Comparison of ENCODE assay signal across 7 cellular contexts in the genomic region with DNA sequence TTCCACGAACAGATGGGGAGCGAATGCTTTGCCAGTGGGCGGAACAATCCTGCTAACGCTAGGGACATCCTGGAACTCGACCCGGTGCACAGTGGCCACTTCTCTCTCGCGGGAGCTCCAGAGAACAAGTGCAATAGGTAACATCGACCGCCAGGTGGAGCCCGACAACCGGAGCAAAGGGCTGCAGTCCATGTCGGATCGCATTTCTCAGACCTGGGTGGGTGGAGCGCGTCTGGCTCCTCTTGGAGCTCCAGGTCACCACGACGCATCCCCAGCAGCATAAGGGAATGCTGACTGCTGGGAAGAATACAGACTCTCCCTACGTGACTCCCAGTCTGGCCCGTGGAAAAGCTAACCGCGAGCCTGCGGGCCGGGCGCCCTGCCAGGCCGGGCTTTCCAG.
DNase-seq lines count a peak whose midpoint lies in the region; ATAC-seq, FAIRE-seq and TF ChIP-seq lines count a peak whose summit lies in the region.
"Not testable (repeated sequence)": the region's sequence is repeated elsewhere in the genome, so short reads cannot be mapped to it uniquely, and the experiment has no call there.

No MANE protein-coding gene starts in this region.

- H3K9me3 Mint-ChIP-seq in activated CD8-positive, alpha-beta T cell treated with anti-CD3 and anti-CD28 coated beads for 36 hours: not testable (repeated sequence)

- H3K9ac ChIP-seq in endothelial cell of umbilical vein (replicated peaks; ENCODE audit: extremely low read depth, insufficient read depth, low read length): not testable (repeated sequence)

- not testable (repeated sequence) for TF ChIP-seq CTCF in activated CD8-positive, alpha-beta T cell treated with anti-CD3 and anti-CD28 coated beads for 36 hours (IDR thresholded peaks at IDR 0.05); endothelial cell of umbilical vein (IDR thresholded peaks at IDR 0.05; ENCODE audit: extremely low read depth in 1 of 2, insufficient read depth in 1 of 2, low read depth in 1 of 2, low read length in 2 of 2)

- not testable (repeated sequence) for DNase-seq in activated CD8-positive, alpha-beta T cell treated with anti-CD3 and anti-CD28 coated beads for 36 hours; endothelial cell of umbilical vein (ENCODE audit: low read depth, low spot score); left lobe of liver (ENCODE audit: low spot score)

- POLR2A ChIA-PET in activated CD8-positive, alpha-beta T cell treated with anti-CD3 and anti-CD28 coated beads for 36 hours (lab: Charles Lee); endothelial cell of umbilical vein (lab: Charles Lee): not testable (repeated sequence)

- not testable (repeated sequence) for H3K4me1 Mint-ChIP-seq in activated CD8-positive, alpha-beta T cell treated with anti-CD3 and anti-CD28 coated beads for 36 hours (ENCODE audit: low read depth)

- not testable (repeated sequence) for H4K20me1 ChIP-seq in endothelial cell of umbilical vein (replicated peaks; ENCODE audit: control insufficient read depth, extremely low read depth, insufficient read depth, low read length)

- not testable (repeated sequence) for H3K4me3 ChIP-seq in endothelial cell of umbilical vein (replicated peaks in 1 of 3; ENCODE audit: insufficient read depth in 1 of 3, low read depth in 1 of 3, low read length in 3 of 3)

- H3K9me1 ChIP-seq in endothelial cell of umbilical vein (replicated peaks; ENCODE audit: control insufficient read depth, extremely low read depth, insufficient read depth, low read length): not testable (repeated sequence)

- peak; percentile 70 for FAIRE-seq in endothelial cell of umbilical vein (lab: Jason Lieb, UNC)

- not testable (repeated sequence) for H2AFZ ChIP-seq in endothelial cell of umbilical vein (ENCODE audit: low read depth, low read length)

- H3K4me2 ChIP-seq in endothelial cell of umbilical vein (ENCODE audit: insufficient read depth, low read length): not testable (repeated sequence)

- H3K4me3 Mint-ChIP-seq in activated CD8-positive, alpha-beta T cell treated with anti-CD3 and anti-CD28 coated beads for 36 hours: not testable (repeated sequence)

- H3K9me3 ChIP-seq in endothelial cell of umbilical vein (replicated peaks; ENCODE audit: control insufficient read depth, insufficient read depth, low read length): not testable (repeated sequence)

- not testable (repeated sequence) for H3K27me3 ChIP-seq in endothelial cell of umbilical vein (ENCODE audit: control insufficient read depth in 2 of 2, insufficient read depth in 2 of 2, low read length in 2 of 2)

- BruUV-seq in endothelial cell of umbilical vein (replicated peaks; lab: Mats Ljungman, UMichigan): not testable (repeated sequence)

- dilution Hi-C loops in endothelial cell of umbilical vein (cut with MboI; ENCODE audit: extremely low pct_ligation_motif_present, low sequenced_read_pairs): not testable (repeated sequence)

- not testable (repeated sequence) for H3K4me1 ChIP-seq in endothelial cell of umbilical vein (ENCODE audit: control insufficient read depth, extremely low read depth, insufficient read depth, low read length)

- intact Hi-C loops in activated CD8-positive, alpha-beta T cell treated with anti-CD3 and anti-CD28 coated beads for 36 hours (cut with micrococcal nuclease); endothelial cell of umbilical vein (cut with micrococcal nuclease): not testable (repeated sequence)

- not testable (repeated sequence) for H3K27me3 Mint-ChIP-seq in activated CD8-positive, alpha-beta T cell treated with anti-CD3 and anti-CD28 coated beads for 36 hours

- H3K27ac ChIP-seq in endothelial cell of umbilical vein (ENCODE audit: insufficient read depth, low read depth, low read length): not testable (repeated sequence)

- not testable (repeated sequence) for H3K36me3 ChIP-seq in endothelial cell of umbilical vein (ENCODE audit: control insufficient read depth in 2 of 2, extremely low read depth in 1 of 2, insufficient read depth in 2 of 2, low read length in 2 of 2)

- H3K36me3 Mint-ChIP-seq in activated CD8-positive, alpha-beta T cell treated with anti-CD3 and anti-CD28 coated beads for 36 hours (ENCODE audit: low read depth): not testable (repeated sequence)

- CTCF ChIA-PET in activated CD8-positive, alpha-beta T cell treated with anti-CD3 and anti-CD28 coated beads for 36 hours (lab: Charles Lee); endothelial cell of umbilical vein (lab: Charles Lee): not testable (repeated sequence)

- ATAC-seq in GM18861 (IDR thresholded peaks at IDR 0.05; ENCODE audit: unreplicated experiment) (peak; percentile 84), GM21619 (IDR thresholded peaks at IDR 0.05; ENCODE audit: unreplicated experiment) (peak; percentile 56), HG02885 (IDR thresholded peaks at IDR 0.05; ENCODE audit: poor library complexity, unreplicated experiment) (peak; percentile 96), HG03565 (IDR thresholded peaks at IDR 0.05; ENCODE audit: unreplicated experiment) (peak; percentile 90), left lobe of liver (peak; percentile 96)
- peak; percentile 69 for ATAC-seq in activated CD8-positive, alpha-beta T cell treated with anti-CD3 and anti-CD28 coated beads for 36 hours

- not testable (repeated sequence) for TF ChIP-seq POLR2A in endothelial cell of umbilical vein (IDR thresholded peaks at IDR 0.05; ENCODE audit: low read depth, low read length)

- H3K27ac Mint-ChIP-seq in activated CD8-positive, alpha-beta T cell treated with anti-CD3 and anti-CD28 coated beads for 36 hours: not testable (repeated sequence)

- H3K79me2 ChIP-seq in endothelial cell of umbilical vein (ENCODE audit: control insufficient read depth, insufficient read depth, low read length): not testable (repeated sequence)
